ENCODE assay signal across 8 cellular contexts in genomic region chr3:13002398-13003124, GRCh38.
A peak's percentile ranks its signal among the peaks of the same experiment; 100 is the strongest.
DNase-seq lines count a peak whose midpoint lies in the region; ATAC-seq, FAIRE-seq and TF ChIP-seq lines count a peak whose summit lies in the region.

No MANE protein-coding gene starts in this region.

- TF ChIP-seq CTCF in upper lobe of right lung (IDR thresholded peaks at IDR 0.05) (no peak), A673 (conservative IDR thresholded peaks at IDR 0.05; ENCODE audit: low read depth, low read length) (no peak)

- POLR2A ChIA-PET in A673 (lab: Charles Lee; ENCODE audit: low non-redundant PET) = no interaction called here

- peak; percentile 86 for FAIRE-seq in GM18507 (lab: Jason Lieb, UNC)

- no TSS peak for BruUV-seq in A673 (replicated peaks; lab: Mats Ljungman, UMichigan)

- no peak overlapping the region for H3K4me3 ChIP-seq in HUES48 (ENCODE audit: low read depth, low read length)
- H3K4me3 ChIP-seq in upper lobe of right lung = no peak overlapping the region
- no peak overlapping the region for H3K4me3 ChIP-seq in A673 (ENCODE audit: low read depth, low read length, poor library complexity, severe bottlenecking)

- CTCF ChIA-PET in A673 (lab: Charles Lee) = no interaction called here

- H3K4me1 ChIP-seq in HUES48 (ENCODE audit: control insufficient read depth, insufficient read depth, low read length) (peaks cover 15% of the 10 kb centered on the region), upper lobe of right lung (peaks cover 18% of the 10 kb centered on the region), A673 (ENCODE audit: insufficient read depth, low read length, poor library complexity, severe bottlenecking) (no peaks in the 10 kb centered on the region)

- no peaks in the 10 kb centered on the region for H3K36me3 ChIP-seq in HUES48 (ENCODE audit: control insufficient read depth, insufficient read depth, low read length)
- H3K36me3 ChIP-seq in upper lobe of right lung = no peaks in the 10 kb centered on the region
- no peaks in the 10 kb centered on the region for H3K36me3 ChIP-seq in A673 (ENCODE audit: insufficient read depth, low read length, poor library complexity, severe bottlenecking)

- H3K9ac ChIP-seq in HUES48 (ENCODE audit: low read depth, low read length) = no peak overlapping the region

- intact Hi-C loops in Right ventricle myocardium superior (cut with DNase I) = no loop called here
- intact Hi-C loops in upper lobe of right lung (cut with DNase I) = no loop called here
- intact Hi-C loops in A673 (cut with micrococcal nuclease; ENCODE audit: unreplicated experiment) = no loop called here

- H3K9me3 ChIP-seq in HUES48 (ENCODE audit: control insufficient read depth, insufficient read depth, low read length) (no peaks in the 10 kb centered on the region), upper lobe of right lung (no peaks in the 10 kb centered on the region), A673 (ENCODE audit: low read depth, low read length, poor library complexity, severe bottlenecking) (no peaks in the 10 kb centered on the region)

- H3K27ac ChIP-seq in HUES48 (ENCODE audit: low read depth, low read length) = peak overlapping the region; percentile 54
- no peak overlapping the region for H3K27ac ChIP-seq in upper lobe of right lung
- no peak overlapping the region for H3K27ac ChIP-seq in A673 (ENCODE audit: low read depth, low read length, poor library complexity, severe bottlenecking)

- ATAC-seq in GM21619 (IDR thresholded peaks at IDR 0.05; ENCODE audit: unreplicated experiment) (peak; percentile 48), Right ventricle myocardium superior (ENCODE audit: poor library complexity) (no peak), upper lobe of right lung (no peak)

- DNase-seq in GM18507 (ENCODE audit: extremely low spot score, insufficient read length, low read depth) (no peak), Right ventricle myocardium superior (no peak), NCI-H1436 (lab: John Stamatoyannopoulos, UW) (no peak), upper lobe of right lung (no peak), A673 (ENCODE audit: low spot score) (no peak)
- peak; percentile 55 for DNase-seq in central memory CD4-positive, alpha-beta T cell

- H3K27me3 ChIP-seq in HUES48 (ENCODE audit: control insufficient read depth, insufficient read depth, low read length) = no peaks in the 10 kb centered on the region
- H3K27me3 ChIP-seq in upper lobe of right lung = no peaks in the 10 kb centered on the region
- H3K27me3 ChIP-seq in A673 (replicated peaks; ENCODE audit: insufficient read depth, low read depth, low read length, poor library complexity) = no peaks in the 10 kb centered on the region
